8 cellular contexts compared by ENCODE assay signal in genomic region chr20:52838510-52839241, GRCh38.
"Had no signal": no experiment of that assay in that cellular context is flagged by ENCODE, and none has a peak within 500 bp of the region (broad histone marks: within the 10 kb centered on the region; RNA-seq: fewer than 3 reads in every experiment).

No MANE protein-coding gene starts in this region.

- FAIRE-seq: G401.6, GM12878, GM12891, GM12892, GM18507, GM19239 had no signal

- DNase-seq: GDM1, GF-D8 had no signal

- H3K4me3 ChIP-seq: GM12878 had no signal

- ATAC-seq: GM12878 had no signal
